ENCODE assay signal across 11 cellular contexts in the genomic region with DNA sequence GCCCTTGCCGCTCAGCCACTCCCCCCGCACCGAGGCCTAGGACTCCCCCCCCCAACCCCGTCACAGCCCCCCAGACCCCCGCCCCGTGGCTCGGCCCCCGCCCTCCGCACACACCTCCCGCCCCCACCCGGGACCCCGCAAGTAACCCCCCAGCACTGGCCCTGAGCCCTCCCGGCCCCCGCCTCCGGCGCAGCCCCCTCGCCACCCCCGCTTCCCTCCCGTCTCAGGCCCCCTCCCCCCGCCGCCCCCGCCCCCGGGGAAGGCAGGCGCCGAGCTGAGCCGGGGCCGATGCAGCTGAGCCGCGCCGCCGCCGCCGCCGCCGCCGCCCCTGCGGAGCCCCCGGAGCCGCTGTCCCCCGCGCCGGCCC. TPM values are rescaled to one million over a fixed set of nuclear protein-coding genes. Genes with fewer than 3 reads are reported as not detected.
A peak's percentile ranks its signal among the peaks of the same experiment; 100 is the strongest.
DNase-seq lines count a peak whose midpoint lies in the region; ATAC-seq and TF ChIP-seq lines count a peak whose summit lies in the region.
"Had no signal": no experiment of that assay in that cellular context is flagged by ENCODE, and none has a peak within 500 bp of the region (broad histone marks: within the 10 kb centered on the region; RNA-seq: fewer than 3 reads in every experiment).

No MANE protein-coding gene starts in this region.

- no peak overlapping the region for H3K4me3 Mint-ChIP-seq in type B pancreatic cell

- H3K4me1 ChIP-seq in heart right ventricle: peaks cover 0 to 66% (median 29%) of the 10 kb centered on the region in 9 donors
- peaks cover 0 to 6% of the 10 kb centered on the region in 2 donors for H3K4me1 ChIP-seq in ascending aorta
- H3K4me1 ChIP-seq in lower lobe of right lung: peaks cover 16% of the 10 kb centered on the region

- H3K4me1 Mint-ChIP-seq in type B pancreatic cell (ENCODE audit: unreplicated experiment): peaks cover 16% of the 10 kb centered on the region

- no peak for DNase-seq in heart right ventricle
- no peak for DNase-seq in Right ventricle myocardium superior
- no peak for DNase-seq in ascending aorta (ENCODE audit: low spot score in 2 of 2)
- no peak for DNase-seq in lower lobe of right lung
- peak; percentile 68 for DNase-seq in type B pancreatic cell (ENCODE audit: extremely low spot score, unreplicated experiment)
- DNase-seq in NCI-H146 (lab: John Stamatoyannopoulos, UW): no peak
- DNase-seq: activated gamma-delta T cell; C1 segment of cervical spinal cord; NK-92 treated with Interleukin-12 subunit alpha and Interleukin-12 subunit beta, amount 100 ng/mL, for 24 hours had no signal

- H3K4me3 ChIP-seq in heart right ventricle: peak overlapping the region; percentile 53 to 81 (median 63)
- H3K4me3 ChIP-seq in ascending aorta: peak overlapping the region; percentile 30 to 42
- peak overlapping the region; percentile 57 for H3K4me3 ChIP-seq in lower lobe of right lung

- ATAC-seq in heart right ventricle (no peak), Right ventricle myocardium superior (ENCODE audit: poor library complexity) (no peak), lower lobe of right lung (no peak), GM19035 (IDR thresholded peaks at IDR 0.05; ENCODE audit: unreplicated experiment) (no peak), HG03025 (IDR thresholded peaks at IDR 0.05; ENCODE audit: low FRiP score, unreplicated experiment) (no peak)

- no peaks in the 10 kb centered on the region for H3K9me3 Mint-ChIP-seq in type B pancreatic cell

- peaks cover 6 to 64% (median 33%) of the 10 kb centered on the region in 7 donors for H3K27me3 ChIP-seq in heart right ventricle
- H3K27me3 ChIP-seq in ascending aorta: peaks cover 4% of the 10 kb centered on the region
- peaks cover 13% of the 10 kb centered on the region for H3K27me3 ChIP-seq in lower lobe of right lung (ENCODE audit: low read depth)

- H3K27ac Mint-ChIP-seq in type B pancreatic cell: no peak overlapping the region

- H3K36me3 Mint-ChIP-seq in type B pancreatic cell: no peaks in the 10 kb centered on the region

- TF ChIP-seq CTCF in heart right ventricle (IDR thresholded peaks at IDR 0.05) (no peak), ascending aorta (IDR thresholded peaks at IDR 0.05) (no peak), lower lobe of right lung (IDR thresholded peaks at IDR 0.05) (no peak), type B pancreatic cell (conservative IDR thresholded peaks at IDR 0.05) (no peak)

- WGBS in heart right ventricle, 2 donors: 1 to 4% methylated on average over 9 to 42 of the region's 42 CpGs

- intact Hi-C loops in heart right ventricle (cut with DNase I) (loop anchor here in 2 of 10 donors (5.0 kb wide), 1 partner anchor 47 kb away; a partner anchor contains a TSS), Right ventricle myocardium superior (cut with DNase I) (loop anchor here (5.0 kb wide), 1 partner anchor 52 kb away; no protein-coding TSS in a partner anchor), ascending aorta (cut with DNase I) (no loop called here), lower lobe of right lung (cut with DNase I) (no loop called here)

- H3K27ac ChIP-seq in heart right ventricle: peak overlapping the region; percentile 81 to 96 (median 91)
- H3K27ac ChIP-seq in ascending aorta: no peak overlapping the region
- H3K27ac ChIP-seq in lower lobe of right lung: peak overlapping the region; percentile 87

- H3K36me3 ChIP-seq in heart right ventricle (peaks cover 0 to 35% (median 0%) of the 10 kb centered on the region in 9 donors), ascending aorta (no peaks in the 10 kb centered on the region), lower lobe of right lung (peaks cover 8% of the 10 kb centered on the region)

- no peaks in the 10 kb centered on the region for H3K9me3 ChIP-seq in heart right ventricle
- no peaks in the 10 kb centered on the region for H3K9me3 ChIP-seq in ascending aorta
- H3K9me3 ChIP-seq in lower lobe of right lung: no peaks in the 10 kb centered on the region

- peaks cover 36% of the 10 kb centered on the region for H3K27me3 Mint-ChIP-seq in type B pancreatic cell

RNA-seq across cellular contexts. Expression of a gene that starts 1.5 kb away (rescaled TPM):
- 10 to 100 TPM; 19.9 to 36.9 (median 24.7) TPM for total RNA-seq in heart right ventricle
- 10 to 100 TPM; 14.3 to 59.8 TPM for polyA plus RNA-seq in heart right ventricle
- 19.3 TPM for total RNA-seq in Right ventricle myocardium superior
- 128 TPM for total RNA-seq in ascending aorta
- 50.6 TPM for total RNA-seq in lower lobe of right lung
- total RNA-seq in type B pancreatic cell (ENCODE audit: low replicate concordance): 6.8 and 13.1 TPM in 2 replicates

RNA-seq across cellular contexts. Expression of a gene that starts 46.2 kb away (rescaled TPM):
- 10 to 100 TPM; 19.6 to 33.3 (median 26.0) TPM for total RNA-seq in heart right ventricle
- 10 to 100 TPM; 17.5 to 62.3 TPM for polyA plus RNA-seq in heart right ventricle
- total RNA-seq in Right ventricle myocardium superior: 19.1 TPM
- total RNA-seq in ascending aorta: 111 TPM
- total RNA-seq in lower lobe of right lung: 53.5 TPM
- total RNA-seq in type B pancreatic cell (ENCODE audit: low replicate concordance): 26.1 and 32.1 TPM in 2 replicates

Comparison
In these comparisons a context has a peak if more than half of its experiments do, and no peak if none do; other contexts are left out.
1. H3K27ac ChIP-seq: peak in heart right ventricle (10 of 10) and lower lobe of right lung (single experiment); none in ascending aorta (0 of 2).
2. Peak in every context shown above with its lines, with median percentiles within 50 percentile points of each other: H3K4me3 ChIP-seq.